8 cellular contexts compared by ENCODE assay signal in genomic region chr12:55742719-55743130, GRCh38. TPM values are rescaled to one million over a fixed set of nuclear protein-coding genes. Genes with fewer than 3 reads are reported as not detected.
DNase-seq lines count a peak whose midpoint lies in the region; ATAC-seq, FAIRE-seq and TF ChIP-seq lines count a peak whose summit lies in the region.

Gene GDF11, plus strand, starts transcription at chr12:55743122. Its CDS starts 195 bp downstream, at chr12:55743317.

- no peak for DNase-seq in GM18507 (ENCODE audit: extremely low spot score, insufficient read length, low read depth)
- DNase-seq in NCI-H748 (lab: John Stamatoyannopoulos, UW; ENCODE audit: unreplicated experiment) = peak; percentile 87
- peak; percentile 60 to 73 for DNase-seq in activated CD4-positive, alpha-beta T cell treated with anti-CD3 and anti-CD28 coated beads, Interleukin-2, amount 50 U/mL, for 4 hours
- peak; percentile 74 for DNase-seq in lower lobe of right lung
- DNase-seq in stimulated activated CD4-positive, alpha-beta T cell treated with anti-CD3 and anti-CD28 coated beads, TNF-alpha, amount 100 ng/mL, for 1 hour (ENCODE audit: low read depth in 3 of 3, low spot score in 1 of 3) = peak in 2 of 3 donors; percentile 37 to 59

- intact Hi-C loops in lower lobe of right lung (cut with DNase I) = loop anchor here (10.0 kb wide), 1 partner anchor 192 kb away; the partner anchor contains the start of gene DGKA

- H3K4me3 ChIP-seq in ectodermal cell (ENCODE audit: insufficient read depth, low read depth, low read length) (peak within 1 kb of the TSS; percentile 96), lower lobe of right lung (peak within 1 kb of the TSS; percentile 58)

- no peak for TF ChIP-seq CTCF in lower lobe of right lung (IDR thresholded peaks at IDR 0.05)

- H3K36me3 ChIP-seq in ectodermal cell (ENCODE audit: control insufficient read depth, insufficient read depth, low read length) (peaks cover under 1% of the 10 kb centered on the region), lower lobe of right lung (no peaks in the 10 kb centered on the region)

- 0% methylated on average over 17 to 19 of the region's 19 CpGs for WGBS in ectodermal cell, 2 experiments

- H3K27me3 ChIP-seq in ectodermal cell (ENCODE audit: control insufficient read depth, insufficient read depth, low read length, poor library complexity, severe bottlenecking) = no peaks in the 10 kb centered on the region
- H3K27me3 ChIP-seq in lower lobe of right lung (ENCODE audit: low read depth) = no peaks in the 10 kb centered on the region

- H3K9me3 ChIP-seq in ectodermal cell (ENCODE audit: control insufficient read depth, low read length) (no peaks in the 10 kb centered on the region), lower lobe of right lung (no peaks in the 10 kb centered on the region)

- H3K4me1 ChIP-seq in ectodermal cell (ENCODE audit: control insufficient read depth, insufficient read depth, low read length) (peaks cover 26% of the 10 kb centered on the region), lower lobe of right lung (peaks cover 23% of the 10 kb centered on the region)

- H3K27ac ChIP-seq in ectodermal cell (ENCODE audit: insufficient read depth, low read depth, low read length, poor library complexity, severe bottlenecking) = peak within 1 kb of the TSS; percentile 68
- H3K27ac ChIP-seq in lower lobe of right lung = peak within 1 kb of the TSS; percentile 21

- ATAC-seq in HG03342 (IDR thresholded peaks at IDR 0.05; ENCODE audit: unreplicated experiment) = peak; percentile 35
- peak; percentile 46 to 52 for ATAC-seq in lower lobe of right lung
- no peak for ATAC-seq in GM18520 (IDR thresholded peaks at IDR 0.05; ENCODE audit: unreplicated experiment)

- FAIRE-seq in GM18507 (lab: Jason Lieb, UNC) = peak; percentile 36

RNA-seq across cellular contexts. Expression of gene GDF11, which starts in this region (rescaled TPM):
- polyA plus RNA-seq in ectodermal cell (2013, experiment 1 of 4) = 46.1 TPM
- 51.2 TPM for polyA plus RNA-seq in ectodermal cell (2013, experiment 2 of 4)
- 45.1 TPM for polyA plus RNA-seq in ectodermal cell (2013, experiment 3 of 4)
- 49.0 TPM for polyA plus RNA-seq in ectodermal cell (2013, experiment 4 of 4)
- total RNA-seq in lower lobe of right lung = 3.8 TPM
